ENCODE assay signal across 13 cellular contexts in the genomic region with DNA sequence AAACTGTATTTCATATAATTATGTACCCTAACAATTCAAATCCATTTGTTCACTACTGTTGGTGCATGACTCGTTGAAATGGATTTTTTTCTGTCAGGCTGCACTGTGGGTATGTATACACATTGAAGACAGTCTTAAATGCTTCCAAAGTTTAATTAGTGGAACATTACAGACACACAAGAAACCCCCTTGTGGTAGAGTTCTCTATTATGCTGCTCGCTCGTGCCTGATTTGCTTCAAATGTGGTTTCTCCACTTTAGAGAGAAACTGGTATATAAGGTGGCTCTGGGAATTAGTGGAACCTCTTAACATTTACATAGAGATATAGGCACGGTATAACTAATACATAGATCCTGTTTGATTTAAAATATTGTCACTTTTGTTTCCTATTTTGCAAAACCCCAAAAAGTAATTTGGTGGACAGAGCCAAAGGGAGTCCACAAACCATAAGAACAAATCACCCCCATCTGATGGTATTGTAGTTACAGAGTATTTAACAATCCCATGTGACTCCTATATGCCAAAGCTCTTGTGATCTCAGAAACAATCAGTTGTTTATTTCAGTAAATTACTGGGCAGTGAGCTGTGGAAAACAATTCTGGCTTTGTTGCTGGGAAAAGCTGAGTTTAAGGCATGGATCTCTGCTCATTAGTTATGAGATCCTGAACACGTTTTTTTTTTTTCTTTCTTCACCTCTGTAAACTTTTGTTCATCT.
A peak's percentile ranks its signal among the peaks of the same experiment; 100 is the strongest.
DNase-seq lines count a peak whose midpoint lies in the region; ATAC-seq and TF ChIP-seq lines count a peak whose summit lies in the region.
"Had no signal": no experiment of that assay in that cellular context is flagged by ENCODE, and none has a peak within 500 bp of the region (broad histone marks: within the 10 kb centered on the region; RNA-seq: fewer than 3 reads in every experiment).

No MANE protein-coding gene starts in this region.

- CTCF ChIA-PET in CD4-positive, alpha-beta T cell (lab: Charles Lee), result interaction anchor here (1.0 kb wide), 1 partner anchor 20 kb away, joined by 3 read pairs; no protein-coding TSS in a partner anchor

- H3K9ac ChIP-seq in smooth muscle cell (ENCODE audit: low read depth), result no peak overlapping the region

- H3K4me2 ChIP-seq in smooth muscle cell, result no peak overlapping the region

- H4K20me1 ChIP-seq in smooth muscle cell (ENCODE audit: low read depth), result no peaks in the 10 kb centered on the region

- H3K36me3 ChIP-seq in smooth muscle cell (ENCODE audit: low read depth), result no peaks in the 10 kb centered on the region
- H3K36me3 ChIP-seq: sigmoid colon had no signal

- H3K9me3 ChIP-seq in smooth muscle cell (replicated peaks; ENCODE audit: low read depth), result no peaks in the 10 kb centered on the region
- H3K9me3 ChIP-seq in CD4-positive, alpha-beta T cell (ENCODE audit: control insufficient read depth, low read length), result no peaks in the 10 kb centered on the region
- H3K9me3 ChIP-seq: sigmoid colon had no signal

- POLR2A ChIA-PET in CD4-positive, alpha-beta T cell (lab: Charles Lee), result no interaction called here

- peak; percentile 2 for DNase-seq in A172 (ENCODE audit: low spot score)
- DNase-seq in epidermal melanocyte (ENCODE audit: insufficient read length, low spot score), result peak; percentile 92
- no peak for DNase-seq in smooth muscle cell (lab: John Stamatoyannopoulos, UW; ENCODE audit: unreplicated experiment)
- no peak for DNase-seq in CD4-positive, alpha-beta T cell
- no peak for DNase-seq in NK-92 (lab: John Stamatoyannopoulos, UW; ENCODE audit: unreplicated experiment)
- no peak for DNase-seq in central memory CD4-positive, alpha-beta T cell
- DNase-seq: activated CD4-positive, alpha-beta T cell treated with anti-CD3 and anti-CD28 coated beads, Interleukin-2, amount 10 ng/mL, durations not matched to agents 24 days and 14 days; amniotic stem cell; NCI-H1092 treated with DMSO at 0.1 percent for 48 hours; sigmoid colon had no signal

- H3K27ac Mint-ChIP-seq in CD4-positive, alpha-beta T cell, result no peak overlapping the region
- H3K27ac Mint-ChIP-seq: activated CD4-positive, alpha-beta T cell treated with anti-CD3 and anti-CD28 coated beads, Interleukin-2, amount 10 ng/mL, durations not matched to agents 24 days and 14 days; memory B cell had no signal

- no peaks in the 10 kb centered on the region for H3F3A ChIP-seq in smooth muscle cell (ENCODE audit: low read depth)

- H3K4me3 ChIP-seq in smooth muscle cell, result no peak overlapping the region
- H3K4me3 ChIP-seq: sigmoid colon had no signal

- TF ChIP-seq CTCF in smooth muscle cell (IDR thresholded peaks at IDR 0.05; ENCODE audit: borderline replicate concordance, insufficient read depth, poor library complexity, severe bottlenecking), result no peak
- TF ChIP-seq CTCF in CD4-positive, alpha-beta T cell (IDR thresholded peaks at IDR 0.05), result no peak

- H3K4me1 Mint-ChIP-seq in CD4-positive, alpha-beta T cell (ENCODE audit: low read depth), result no peaks in the 10 kb centered on the region
- H3K4me1 Mint-ChIP-seq: activated CD4-positive, alpha-beta T cell treated with anti-CD3 and anti-CD28 coated beads, Interleukin-2, amount 10 ng/mL, durations not matched to agents 24 days and 14 days had no signal

- no peaks in the 10 kb centered on the region for H3K9me3 Mint-ChIP-seq in CD4-positive, alpha-beta T cell
- H3K9me3 Mint-ChIP-seq: activated CD4-positive, alpha-beta T cell treated with anti-CD3 and anti-CD28 coated beads, Interleukin-2, amount 10 ng/mL, durations not matched to agents 24 days and 14 days; memory B cell had no signal

- H3K79me2 ChIP-seq in smooth muscle cell (ENCODE audit: low read depth), result no peaks in the 10 kb centered on the region

- WGBS in smooth muscle cell (ENCODE audit: low lambda C conversion rate), result 60% methylated on average over 5 of the region's 5 CpGs

- intact Hi-C loops in CD4-positive, alpha-beta T cell (cut with DNase I, micrococcal nuclease), result no loop called here

- no peaks in the 10 kb centered on the region for H3K27me3 ChIP-seq in smooth muscle cell (ENCODE audit: low read depth)
- no peaks in the 10 kb centered on the region for H3K27me3 ChIP-seq in CD4-positive, alpha-beta T cell (ENCODE audit: control insufficient read depth, insufficient read depth, low read length)
- H3K27me3 ChIP-seq: sigmoid colon had no signal

- peaks cover 2% of the 10 kb centered on the region for H3K27me3 Mint-ChIP-seq in CD4-positive, alpha-beta T cell

- peak; percentile 44 for ATAC-seq in GM19328 (IDR thresholded peaks at IDR 0.05; ENCODE audit: unreplicated experiment)
- peak; percentile 56 for ATAC-seq in HG03354 (IDR thresholded peaks at IDR 0.05; ENCODE audit: poor library complexity, severe bottlenecking, unreplicated experiment)
- ATAC-seq in CD4-positive, alpha-beta T cell (ENCODE audit: poor library complexity), result no peak

- H3K36me3 Mint-ChIP-seq in CD4-positive, alpha-beta T cell (ENCODE audit: low read depth), result no peaks in the 10 kb centered on the region
- H3K36me3 Mint-ChIP-seq: memory B cell had no signal

- no peak overlapping the region for H3K4me3 Mint-ChIP-seq in CD4-positive, alpha-beta T cell
- H3K4me3 Mint-ChIP-seq: activated CD4-positive, alpha-beta T cell treated with anti-CD3 and anti-CD28 coated beads, Interleukin-2, amount 10 ng/mL, durations not matched to agents 24 days and 14 days; memory B cell had no signal

- H3K4me1 ChIP-seq in smooth muscle cell (ENCODE audit: low read depth), result peaks cover 5% of the 10 kb centered on the region
- H3K4me1 ChIP-seq: sigmoid colon had no signal

- no peak overlapping the region for H2AFZ ChIP-seq in smooth muscle cell (ENCODE audit: low read depth)

- no peak overlapping the region for H3K27ac ChIP-seq in smooth muscle cell (ENCODE audit: low read depth)
- H3K27ac ChIP-seq in CD4-positive, alpha-beta T cell (ENCODE audit: low read depth, low read length), result no peak overlapping the region
- H3K27ac ChIP-seq: sigmoid colon had no signal

Comparison
In these comparisons a context has a peak if more than half of its experiments do, and no peak if none do; other contexts are left out.
1. DNase-seq: peak in A172 (single experiment) and epidermal melanocyte (single experiment); none in smooth muscle cell (single experiment), CD4-positive, alpha-beta T cell (0 of 10), NK-92 (single experiment) and central memory CD4-positive, alpha-beta T cell (single experiment).